ENCODE assay signal across 18 cellular contexts in genomic region chr4:37816006-37816405, GRCh38. TPM values are rescaled to one million over a fixed set of nuclear protein-coding genes. Genes with fewer than 3 reads are reported as not detected.
A peak's percentile ranks its signal among the peaks of the same experiment; 100 is the strongest.
DNase-seq lines count a peak whose midpoint lies in the region; ATAC-seq, FAIRE-seq and TF ChIP-seq lines count a peak whose summit lies in the region.
"Had no signal": no experiment of that assay in that cellular context is flagged by ENCODE, and none has a peak within 500 bp of the region (broad histone marks: within the 10 kb centered on the region; RNA-seq: fewer than 3 reads in every experiment).

No MANE protein-coding gene starts in this region.

- H3K27me3 Mint-ChIP-seq in activated B cell treated with CpG ODN at 0.5 μM for 24 hours: no peaks in the 10 kb centered on the region

- dilution Hi-C loops in endothelial cell of umbilical vein (cut with MboI; ENCODE audit: extremely low pct_ligation_motif_present, low sequenced_read_pairs): no loop called here

- H3K4me1 Mint-ChIP-seq in activated B cell treated with CpG ODN at 0.5 μM for 24 hours: peaks cover 12% of the 10 kb centered on the region

- TF ChIP-seq POLR2A in endothelial cell of umbilical vein (IDR thresholded peaks at IDR 0.05; ENCODE audit: low read depth, low read length): no peak

- TF ChIP-seq CTCF in activated B cell treated with CpG ODN at 0.5 μM for 24 hours (IDR thresholded peaks at IDR 0.05): no peak
- TF ChIP-seq CTCF in endothelial cell of umbilical vein (IDR thresholded peaks at IDR 0.05; ENCODE audit: extremely low read depth in 1 of 2, insufficient read depth in 1 of 2, low read depth in 1 of 2, low read length in 2 of 2): no peak

- ATAC-seq in activated B cell treated with CpG ODN at 0.5 μM for 24 hours (ENCODE audit: low read depth): peak; percentile 34
- ATAC-seq: SK-N-SH treated with all-trans-retinoic acid at 6 μM for 48 hours, WTC11 had no signal

- no peaks in the 10 kb centered on the region for H3K36me3 Mint-ChIP-seq in activated B cell treated with CpG ODN at 0.5 μM for 24 hours (ENCODE audit: low read depth)

- peak overlapping the region; percentile 2; the same call in 1 of the 2 replicates for H3K4me2 ChIP-seq in BLaER1
- no peak overlapping the region for H3K4me2 ChIP-seq in endothelial cell of umbilical vein (ENCODE audit: insufficient read depth, low read length)
- H3K4me2 ChIP-seq: PC-9 had no signal

- peaks cover 8% of the 10 kb centered on the region for H3K4me1 ChIP-seq in BLaER1
- H3K4me1 ChIP-seq in endothelial cell of umbilical vein (ENCODE audit: control insufficient read depth, extremely low read depth, insufficient read depth, low read length): peaks cover 13% of the 10 kb centered on the region

- H3K9me3 ChIP-seq in BLaER1 (peaks cover 12% of the 10 kb centered on the region; the same call in 1 of the 2 replicates), endothelial cell of umbilical vein (replicated peaks; ENCODE audit: control insufficient read depth, insufficient read depth, low read length) (no peaks in the 10 kb centered on the region)

- no peaks in the 10 kb centered on the region for H3K9me1 ChIP-seq in endothelial cell of umbilical vein (replicated peaks; ENCODE audit: control insufficient read depth, extremely low read depth, insufficient read depth, low read length)

- intact Hi-C loops in activated B cell treated with CpG ODN at 0.5 μM for 24 hours (cut with micrococcal nuclease): no loop called here
- intact Hi-C loops in endothelial cell of umbilical vein (cut with micrococcal nuclease): no loop called here

- H3K9ac ChIP-seq in BLaER1 (no peak overlapping the region), endothelial cell of umbilical vein (replicated peaks; ENCODE audit: extremely low read depth, insufficient read depth, low read length) (no peak overlapping the region)

- no peak for FAIRE-seq in endothelial cell of umbilical vein (lab: Jason Lieb, UNC)

- CTCF ChIA-PET in activated B cell treated with CpG ODN at 0.5 μM for 24 hours (lab: Charles Lee): no interaction called here
- CTCF ChIA-PET in endothelial cell of umbilical vein (lab: Charles Lee): no interaction called here

- H3K4me3 Mint-ChIP-seq in activated B cell treated with CpG ODN at 0.5 μM for 24 hours: no peak overlapping the region
- H3K4me3 Mint-ChIP-seq: WTC11 had no signal

- no peaks in the 10 kb centered on the region for H3K79me2 ChIP-seq in endothelial cell of umbilical vein (ENCODE audit: control insufficient read depth, insufficient read depth, low read length)

- no TSS peak for BruUV-seq in endothelial cell of umbilical vein (replicated peaks; lab: Mats Ljungman, UMichigan)

- H3K27ac ChIP-seq in BLaER1: no peak overlapping the region
- H3K27ac ChIP-seq in endothelial cell of umbilical vein (ENCODE audit: insufficient read depth, low read depth, low read length): no peak overlapping the region
- H3K27ac ChIP-seq: epithelial cell of prostate, PC-9 had no signal

- no peak overlapping the region for H3K4me3 ChIP-seq in BLaER1
- H3K4me3 ChIP-seq in endothelial cell of umbilical vein (replicated peaks in 1 of 3; ENCODE audit: insufficient read depth in 1 of 3, low read depth in 1 of 3, low read length in 3 of 3): no peak overlapping the region
- H3K4me3 ChIP-seq: PC-9 had no signal

- H3K27ac Mint-ChIP-seq in activated B cell treated with CpG ODN at 0.5 μM for 24 hours: peak overlapping the region; percentile 75
- H3K27ac Mint-ChIP-seq: WTC11 had no signal

- H2AFZ ChIP-seq in endothelial cell of umbilical vein (ENCODE audit: low read depth, low read length): peak overlapping the region; percentile 43
- H2AFZ ChIP-seq: PC-9 had no signal

- H3K27me3 ChIP-seq in BLaER1: no peaks in the 10 kb centered on the region
- H3K27me3 ChIP-seq in endothelial cell of umbilical vein (ENCODE audit: control insufficient read depth in 2 of 2, insufficient read depth in 2 of 2, low read length in 2 of 2): no peaks in the 10 kb centered on the region

- H4K20me1 ChIP-seq in BLaER1 (no peaks in the 10 kb centered on the region), endothelial cell of umbilical vein (replicated peaks; ENCODE audit: control insufficient read depth, extremely low read depth, insufficient read depth, low read length) (no peaks in the 10 kb centered on the region)

- POLR2A ChIA-PET in activated B cell treated with CpG ODN at 0.5 μM for 24 hours (lab: Charles Lee) (no interaction called here), endothelial cell of umbilical vein (lab: Charles Lee) (no interaction called here)

- peak; percentile 68 for DNase-seq in GF-D8 (lab: John Stamatoyannopoulos, UW)
- no peak for DNase-seq in activated B cell treated with CpG ODN at 0.5 μM for 24 hours
- DNase-seq in endothelial cell of umbilical vein (ENCODE audit: low read depth, low spot score): no peak
- no peak for DNase-seq in AG20443 (ENCODE audit: low spot score)
- no peak for DNase-seq in DMS114 treated with DMSO at 0.1 percent for 48 hours (lab: John Stamatoyannopoulos, UW; ENCODE audit: unreplicated experiment)
- no peak for DNase-seq in cerebellar nuclear complex (lab: John Stamatoyannopoulos, UW)
- no peak for DNase-seq in dedifferentiated amniotic fluid mesenchymal stem cell (ENCODE audit: extremely low spot score)
- DNase-seq: AML-193, IMR-90, islet precursor cell, NCI-H1436 treated with DMSO at 0.1 percent for 48 hours, NCI-H446 treated with DMSO at 0.1 percent for 48 hours, PC-9, trophoblast cell had no signal

- no peaks in the 10 kb centered on the region for H3K9me3 Mint-ChIP-seq in activated B cell treated with CpG ODN at 0.5 μM for 24 hours

- H3K36me3 ChIP-seq in BLaER1 (no peaks in the 10 kb centered on the region), endothelial cell of umbilical vein (ENCODE audit: control insufficient read depth in 2 of 2, extremely low read depth in 1 of 2, insufficient read depth in 2 of 2, low read length in 2 of 2) (no peaks in the 10 kb centered on the region)

TF ChIP-seq in endothelial cell of umbilical vein, 7 proteins besides CTCF, POLR2A, EP300 and RAD21:
- TF ChIP-seq GATA2 (IDR thresholded peaks at IDR 0.05; ENCODE audit: insufficient read depth, insufficient read length, low read depth, low read length) (no peak), POLR2AphosphoS5 (IDR thresholded peaks at IDR 0.05; ENCODE audit: insufficient read depth, low read depth, low read length) (no peak), FOS (IDR thresholded peaks at IDR 0.05; ENCODE audit: borderline replicate concordance, insufficient read depth, low read length) (no peak), JUN (IDR thresholded peaks at IDR 0.05; ENCODE audit: borderline replicate concordance, insufficient read depth, insufficient read length, low read depth) (no peak), MAX (IDR thresholded peaks at IDR 0.05; ENCODE audit: insufficient read depth, insufficient read length) (no peak), MYC (IDR thresholded peaks at IDR 0.05; ENCODE audit: low read depth, low read length) (no peak)

RNA-seq across cellular contexts. Expression of gene PGM2, which starts 10.5 kb away (rescaled TPM):
- 26.4 and 29.6 TPM in 2 replicates for total RNA-seq in activated B cell treated with CpG ODN at 0.5 μM for 24 hours
- total RNA-seq in endothelial cell of umbilical vein: 45.8 and 53.9 TPM in 2 replicates
- polyA plus RNA-seq in endothelial cell of umbilical vein: 11.2 and 17.9 TPM in 2 replicates
- 23.1 and 24.8 TPM in 2 replicates for polyA plus RNA-seq in endothelial cell of umbilical vein (2011; cell fraction: cytosol; rRNA removed)
- 42.4 and 43.4 TPM in 2 replicates for polyA plus RNA-seq in endothelial cell of umbilical vein (2011; cell fraction: nucleus; rRNA removed)
- polyA plus RNA-seq in endothelial cell of umbilical vein (2012): 35.0 and 48.9 TPM in 2 replicates
- polyA minus RNA-seq in endothelial cell of umbilical vein: 17.2 and 19.2 TPM in 2 replicates
- 13.5 TPM for polyA minus RNA-seq in endothelial cell of umbilical vein (2011; cell fraction: cytosol; rRNA and poly(A)+ RNA removed)
- polyA minus RNA-seq in endothelial cell of umbilical vein (2011; cell fraction: nucleus; rRNA and poly(A)+ RNA removed): 16.8 and 17.5 TPM in 2 replicates
